ENCODE assay signal across 1 cellular context in the genomic region with DNA sequence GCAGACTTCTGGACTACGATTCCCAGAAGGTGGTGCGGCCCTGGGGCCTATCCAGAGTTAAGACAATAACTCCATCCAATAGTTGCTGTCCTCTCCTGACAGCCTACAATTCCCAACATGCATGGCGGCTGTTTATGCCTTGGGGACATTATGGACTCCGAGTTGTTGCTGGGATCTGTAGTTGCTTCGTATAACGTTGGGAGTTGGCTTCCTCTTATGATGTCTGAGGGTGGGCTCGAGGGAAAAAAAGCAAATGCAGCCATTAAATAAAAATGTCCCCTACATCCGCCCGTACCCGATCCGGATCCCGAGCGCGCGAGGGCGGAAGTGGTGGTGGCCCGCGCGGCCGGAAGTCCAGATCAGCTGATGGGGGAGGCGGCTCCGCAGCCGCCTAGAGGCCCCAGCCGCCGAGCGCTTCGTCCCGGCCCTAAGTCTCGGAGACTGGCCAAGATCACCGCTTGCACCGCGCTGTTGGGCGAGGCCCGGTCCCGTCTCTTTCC.
A peak's percentile ranks its signal among the peaks of the same experiment; 100 is the strongest.
TF ChIP-seq lines count a peak whose summit lies in the region.

A gene with protein sequence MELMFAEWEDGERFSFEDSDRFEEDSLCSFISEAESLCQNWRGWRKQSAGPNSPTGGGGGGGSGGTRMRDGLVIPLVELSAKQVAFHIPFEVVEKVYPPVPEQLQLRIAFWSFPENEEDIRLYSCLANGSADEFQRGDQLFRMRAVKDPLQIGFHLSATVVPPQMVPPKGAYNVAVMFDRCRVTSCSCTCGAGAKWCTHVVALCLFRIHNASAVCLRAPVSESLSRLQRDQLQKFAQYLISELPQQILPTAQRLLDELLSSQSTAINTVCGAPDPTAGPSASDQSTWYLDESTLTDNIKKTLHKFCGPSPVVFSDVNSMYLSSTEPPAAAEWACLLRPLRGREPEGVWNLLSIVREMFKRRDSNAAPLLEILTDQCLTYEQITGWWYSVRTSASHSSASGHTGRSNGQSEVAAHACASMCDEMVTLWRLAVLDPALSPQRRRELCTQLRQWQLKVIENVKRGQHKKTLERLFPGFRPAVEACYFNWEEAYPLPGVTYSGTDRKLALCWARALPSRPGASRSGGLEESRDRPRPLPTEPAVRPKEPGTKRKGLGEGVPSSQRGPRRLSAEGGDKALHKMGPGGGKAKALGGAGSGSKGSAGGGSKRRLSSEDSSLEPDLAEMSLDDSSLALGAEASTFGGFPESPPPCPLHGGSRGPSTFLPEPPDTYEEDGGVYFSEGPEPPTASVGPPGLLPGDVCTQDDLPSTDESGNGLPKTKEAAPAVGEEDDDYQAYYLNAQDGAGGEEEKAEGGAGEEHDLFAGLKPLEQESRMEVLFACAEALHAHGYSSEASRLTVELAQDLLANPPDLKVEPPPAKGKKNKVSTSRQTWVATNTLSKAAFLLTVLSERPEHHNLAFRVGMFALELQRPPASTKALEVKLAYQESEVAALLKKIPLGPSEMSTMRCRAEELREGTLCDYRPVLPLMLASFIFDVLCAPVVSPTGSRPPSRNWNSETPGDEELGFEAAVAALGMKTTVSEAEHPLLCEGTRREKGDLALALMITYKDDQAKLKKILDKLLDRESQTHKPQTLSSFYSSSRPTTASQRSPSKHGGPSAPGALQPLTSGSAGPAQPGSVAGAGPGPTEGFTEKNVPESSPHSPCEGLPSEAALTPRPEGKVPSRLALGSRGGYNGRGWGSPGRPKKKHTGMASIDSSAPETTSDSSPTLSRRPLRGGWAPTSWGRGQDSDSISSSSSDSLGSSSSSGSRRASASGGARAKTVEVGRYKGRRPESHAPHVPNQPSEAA (N-terminal part only) (plus strand): TSS at position 386 of the 500 bp plus-strand sequence. CDS start 273 bp downstream, outside the sequence.

TF ChIP-seq in HepG2, 621 proteins besides CTCF, POLR2A, EP300 and RAD21 (continued from another document and continues in another):
- TF ChIP-seq ZHX1 (CRISPR knock-in tag; IDR thresholded peaks at IDR 0.05; ENCODE audit: low read depth): no peak
- TF ChIP-seq, protein P1, sequence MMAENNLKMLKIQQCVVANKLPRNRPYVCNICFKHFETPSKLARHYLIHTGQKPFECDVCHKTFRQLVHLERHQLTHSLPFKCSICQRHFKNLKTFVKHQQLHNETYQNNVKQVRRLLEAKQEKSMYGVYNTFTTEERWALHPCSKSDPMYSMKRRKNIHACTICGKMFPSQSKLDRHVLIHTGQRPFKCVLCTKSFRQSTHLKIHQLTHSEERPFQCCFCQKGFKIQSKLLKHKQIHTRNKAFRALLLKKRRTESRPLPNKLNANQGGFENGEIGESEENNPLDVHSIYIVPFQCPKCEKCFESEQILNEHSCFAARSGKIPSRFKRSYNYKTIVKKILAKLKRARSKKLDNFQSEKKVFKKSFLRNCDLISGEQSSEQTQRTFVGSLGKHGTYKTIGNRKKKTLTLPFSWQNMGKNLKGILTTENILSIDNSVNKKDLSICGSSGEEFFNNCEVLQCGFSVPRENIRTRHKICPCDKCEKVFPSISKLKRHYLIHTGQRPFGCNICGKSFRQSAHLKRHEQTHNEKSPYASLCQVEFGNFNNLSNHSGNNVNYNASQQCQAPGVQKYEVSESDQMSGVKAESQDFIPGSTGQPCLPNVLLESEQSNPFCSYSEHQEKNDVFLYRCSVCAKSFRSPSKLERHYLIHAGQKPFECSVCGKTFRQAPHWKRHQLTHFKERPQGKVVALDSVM (CRISPR knock-in tag; IDR thresholded peaks at IDR 0.05): no peak
- TF ChIP-seq ZBTB7A (CRISPR knock-in tag; IDR thresholded peaks at IDR 0.05): no peak
- no peak for TF ChIP-seq ZBTB8A (CRISPR knock-in tag; IDR thresholded peaks at IDR 0.05; ENCODE audit: borderline replicate concordance, low read depth)
- peak; percentile 100 for TF ChIP-seq TFAP4 (IDR thresholded peaks at IDR 0.05; ENCODE audit: borderline replicate concordance, low read depth)
- peak; percentile 73; the same call in 1 of the 2 replicates for TF ChIP-seq NCOR1 (IDR thresholded peaks at IDR 0.05; ENCODE audit: borderline replicate concordance, low read length)
- TF ChIP-seq ZSCAN29 (CRISPR knock-in tag; conservative IDR thresholded peaks at IDR 0.05): no peak
- peak; percentile 87 for TF ChIP-seq HDAC1 (CRISPR knock-in tag; IDR thresholded peaks at IDR 0.05)
- TF ChIP-seq NFRKB (IDR thresholded peaks at IDR 0.05): no peak
- peak; percentile 60; the same call in 1 of the 2 replicates for TF ChIP-seq POGZ (CRISPR knock-in tag; IDR thresholded peaks at IDR 0.05)
- TF ChIP-seq KDM4B (CRISPR knock-in tag; IDR thresholded peaks at IDR 0.05): no peak
- TF ChIP-seq DNMT3B (CRISPR knock-in tag; conservative IDR thresholded peaks at IDR 0.05): no peak
- TF ChIP-seq PAX8 (CRISPR knock-in tag; IDR thresholded peaks at IDR 0.05; ENCODE audit: borderline replicate concordance): no peak
- no peak for TF ChIP-seq DPF2 (CRISPR knock-in tag; IDR thresholded peaks at IDR 0.05; ENCODE audit: borderline replicate concordance, low read depth)
- TF ChIP-seq, protein P2, sequence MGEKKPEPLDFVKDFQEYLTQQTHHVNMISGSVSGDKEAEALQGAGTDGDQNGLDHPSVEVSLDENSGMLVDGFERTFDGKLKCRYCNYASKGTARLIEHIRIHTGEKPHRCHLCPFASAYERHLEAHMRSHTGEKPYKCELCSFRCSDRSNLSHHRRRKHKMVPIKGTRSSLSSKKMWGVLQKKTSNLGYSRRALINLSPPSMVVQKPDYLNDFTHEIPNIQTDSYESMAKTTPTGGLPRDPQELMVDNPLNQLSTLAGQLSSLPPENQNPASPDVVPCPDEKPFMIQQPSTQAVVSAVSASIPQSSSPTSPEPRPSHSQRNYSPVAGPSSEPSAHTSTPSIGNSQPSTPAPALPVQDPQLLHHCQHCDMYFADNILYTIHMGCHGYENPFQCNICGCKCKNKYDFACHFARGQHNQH (CRISPR knock-in tag; IDR thresholded peaks at IDR 0.05): no peak
- TF ChIP-seq, protein P3, sequence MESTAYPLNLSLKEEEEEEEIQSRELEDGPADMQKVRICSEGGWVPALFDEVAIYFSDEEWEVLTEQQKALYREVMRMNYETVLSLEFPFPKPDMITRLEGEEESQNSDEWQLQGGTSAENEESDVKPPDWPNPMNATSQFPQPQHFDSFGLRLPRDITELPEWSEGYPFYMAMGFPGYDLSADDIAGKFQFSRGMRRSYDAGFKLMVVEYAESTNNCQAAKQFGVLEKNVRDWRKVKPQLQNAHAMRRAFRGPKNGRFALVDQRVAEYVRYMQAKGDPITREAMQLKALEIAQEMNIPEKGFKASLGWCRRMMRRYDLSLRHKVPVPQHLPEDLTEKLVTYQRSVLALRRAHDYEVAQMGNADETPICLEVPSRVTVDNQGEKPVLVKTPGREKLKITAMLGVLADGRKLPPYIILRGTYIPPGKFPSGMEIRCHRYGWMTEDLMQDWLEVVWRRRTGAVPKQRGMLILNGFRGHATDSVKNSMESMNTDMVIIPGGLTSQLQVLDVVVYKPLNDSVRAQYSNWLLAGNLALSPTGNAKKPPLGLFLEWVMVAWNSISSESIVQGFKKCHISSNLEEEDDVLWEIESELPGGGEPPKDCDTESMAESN (CRISPR knock-in tag; conservative IDR thresholded peaks at IDR 0.05): no peak
- no peak for TF ChIP-seq STAT5B (CRISPR knock-in tag; IDR thresholded peaks at IDR 0.05)
- TF ChIP-seq MBD4 (IDR thresholded peaks at IDR 0.05; ENCODE audit: borderline replicate concordance, low read length): no peak
- TF ChIP-seq RARG (CRISPR knock-in tag; IDR thresholded peaks at IDR 0.05; ENCODE audit: low read depth): no peak
- TF ChIP-seq ZNF326 (CRISPR knock-in tag; IDR thresholded peaks at IDR 0.05; ENCODE audit: borderline replicate concordance): no peak
- TF ChIP-seq, protein P4, sequence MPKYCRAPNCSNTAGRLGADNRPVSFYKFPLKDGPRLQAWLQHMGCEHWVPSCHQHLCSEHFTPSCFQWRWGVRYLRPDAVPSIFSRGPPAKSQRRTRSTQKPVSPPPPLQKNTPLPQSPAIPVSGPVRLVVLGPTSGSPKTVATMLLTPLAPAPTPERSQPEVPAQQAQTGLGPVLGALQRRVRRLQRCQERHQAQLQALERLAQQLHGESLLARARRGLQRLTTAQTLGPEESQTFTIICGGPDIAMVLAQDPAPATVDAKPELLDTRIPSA (CRISPR knock-in tag; IDR thresholded peaks at IDR 0.05; ENCODE audit: borderline replicate concordance): no peak
- no peak; the same call in 1 of the 2 replicates for TF ChIP-seq ZFP90 (CRISPR knock-in tag; IDR thresholded peaks at IDR 0.05; ENCODE audit: borderline replicate concordance)
- TF ChIP-seq, protein P5, sequence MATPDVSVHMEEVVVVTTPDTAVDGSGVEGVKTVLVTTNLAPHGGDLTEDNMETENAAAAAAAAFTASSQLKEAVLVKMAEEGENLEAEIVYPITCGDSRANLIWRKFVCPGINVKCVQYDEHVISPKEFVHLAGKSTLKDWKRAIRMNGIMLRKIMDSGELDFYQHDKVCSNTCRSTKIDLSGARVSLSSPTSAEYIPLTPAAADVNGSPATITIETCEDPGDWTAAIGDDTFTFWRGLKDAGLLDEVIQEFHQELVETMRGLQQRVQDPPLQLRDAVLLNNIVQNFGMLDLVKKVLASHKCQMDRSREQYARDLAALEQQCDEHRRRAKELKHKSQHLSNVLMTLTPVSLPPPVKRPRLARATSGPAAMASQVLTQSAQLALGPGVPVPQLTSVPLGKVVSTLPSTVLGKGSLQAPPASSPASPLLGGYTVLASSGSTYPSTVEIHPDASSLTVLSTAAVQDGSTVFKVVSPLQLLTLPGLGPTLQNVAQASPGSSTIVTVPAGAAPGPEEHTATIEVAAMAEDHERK (CRISPR knock-in tag; IDR thresholded peaks at IDR 0.05; ENCODE audit: low read depth): no peak
- TF ChIP-seq NR2F1 (CRISPR knock-in tag; IDR thresholded peaks at IDR 0.05): no peak
- TF ChIP-seq ZNF891 (CRISPR knock-in tag; IDR thresholded peaks at IDR 0.05): no peak; the same call in 1 of the 2 replicates
- TF ChIP-seq HBP1 (CRISPR knock-in tag; IDR thresholded peaks at IDR 0.05; ENCODE audit: low read depth): no peak
- no peak for TF ChIP-seq ZNF720 (CRISPR knock-in tag; IDR thresholded peaks at IDR 0.05)
- TF ChIP-seq TARDBP (CRISPR knock-in tag; IDR thresholded peaks at IDR 0.05): no peak
- no peak; the same call in 1 of the 2 replicates for TF ChIP-seq ZBTB14 (CRISPR knock-in tag; IDR thresholded peaks at IDR 0.05)
- TF ChIP-seq KLF16 (CRISPR knock-in tag; IDR thresholded peaks at IDR 0.05): peak in 1 of 2 experiments; percentile 63; a peak in 1 of 4 replicates
- no peak for TF ChIP-seq ZNF614 (CRISPR knock-in tag; IDR thresholded peaks at IDR 0.05; ENCODE audit: borderline replicate concordance)
- TF ChIP-seq ZNF792 (CRISPR knock-in tag; IDR thresholded peaks at IDR 0.05): no peak
- no peak for TF ChIP-seq SRF (IDR thresholded peaks at IDR 0.05; ENCODE audit: low read depth, low read length)
- TF ChIP-seq, protein P6, sequence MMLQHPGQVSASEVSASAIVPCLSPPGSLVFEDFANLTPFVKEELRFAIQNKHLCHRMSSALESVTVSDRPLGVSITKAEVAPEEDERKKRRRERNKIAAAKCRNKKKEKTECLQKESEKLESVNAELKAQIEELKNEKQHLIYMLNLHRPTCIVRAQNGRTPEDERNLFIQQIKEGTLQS (CRISPR knock-in tag; IDR thresholded peaks at IDR 0.05): no peak
- TF ChIP-seq NFE2 (CRISPR knock-in tag; IDR thresholded peaks at IDR 0.05): no peak
- TF ChIP-seq IKZF4 (CRISPR knock-in tag; IDR thresholded peaks at IDR 0.05; ENCODE audit: borderline replicate concordance, low read depth, not compliant biosample characterization): no peak
- no peak for TF ChIP-seq HNRNPH1 (optimal IDR thresholded peaks at IDR 0.05; ENCODE audit: low read depth, low read length)
- TF ChIP-seq KDM5B (CRISPR knock-in tag; IDR thresholded peaks at IDR 0.05; ENCODE audit: borderline replicate concordance): peak; percentile 47; the same call in 1 of the 2 replicates
- no peak for TF ChIP-seq KDM6A (CRISPR knock-in tag; IDR thresholded peaks at IDR 0.05; ENCODE audit: low read depth)
- TF ChIP-seq ZNF790 (CRISPR knock-in tag; IDR thresholded peaks at IDR 0.05; ENCODE audit: borderline replicate concordance): no peak
- TF ChIP-seq LCORL (IDR thresholded peaks at IDR 0.05): no peak
- TF ChIP-seq LCORL (CRISPR knock-in tag; IDR thresholded peaks at IDR 0.05): 0 out of 2 replicates have a peak, but pooled peaks have one; percentile 32
- no peak for TF ChIP-seq ZSCAN9 (CRISPR knock-in tag; IDR thresholded peaks at IDR 0.05; ENCODE audit: borderline replicate concordance)
